ENCODE assay signal across 26 cellular contexts in the genomic region with DNA sequence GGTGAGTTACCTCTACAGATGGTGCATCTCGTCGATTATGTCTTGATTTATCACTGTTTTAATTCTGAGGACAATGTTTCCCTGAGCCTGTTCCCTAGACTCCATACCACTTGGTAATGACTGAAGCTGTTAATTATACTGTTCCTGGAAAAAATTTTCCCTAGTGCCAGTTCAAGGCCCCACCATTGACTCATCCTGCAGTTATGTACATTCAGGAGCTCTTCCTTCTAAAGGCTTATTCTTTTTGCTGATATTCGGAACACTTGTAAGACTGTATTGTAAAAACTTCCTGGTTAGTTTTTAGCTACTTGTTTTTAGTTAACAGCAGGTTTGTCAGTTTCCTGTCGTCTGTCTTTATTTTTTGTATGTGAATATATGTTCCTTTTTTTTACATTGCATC. TPM values are rescaled to one million over a fixed set of nuclear protein-coding genes. Genes with fewer than 3 reads are reported as not detected.
A peak's percentile ranks its signal among the peaks of the same experiment; 100 is the strongest.
DNase-seq lines count a peak whose midpoint lies in the region; ATAC-seq, FAIRE-seq and TF ChIP-seq lines count a peak whose summit lies in the region.
"Had no signal": no experiment of that assay in that cellular context is flagged by ENCODE, and none has a peak within 500 bp of the region (broad histone marks: within the 10 kb centered on the region; RNA-seq: fewer than 3 reads in every experiment).

No MANE protein-coding gene starts in this region.

- no peak for FAIRE-seq in bronchial epithelial cell (lab: Jason Lieb, UNC)
- FAIRE-seq: A549, D721Med, G401.6 had no signal

- H3K27me3 ChIP-seq in bronchial epithelial cell (ENCODE audit: control insufficient read depth, insufficient read depth, low read length) (no peaks in the 10 kb centered on the region), kidney epithelial cell (ENCODE audit: control insufficient read depth, insufficient read depth, low read length) (no peaks in the 10 kb centered on the region)
- H3K27me3 ChIP-seq: BLaER1, esophagus muscularis mucosa, heart left ventricle had no signal

- no peaks in the 10 kb centered on the region for H3K36me3 ChIP-seq in bronchial epithelial cell (ENCODE audit: control insufficient read depth, insufficient read depth, low read length)
- H3K36me3 ChIP-seq in kidney epithelial cell (ENCODE audit: control insufficient read depth, insufficient read depth, low read length), result no peaks in the 10 kb centered on the region
- H3K36me3 ChIP-seq: BLaER1, esophagus muscularis mucosa, heart left ventricle, prostate gland had no signal

- DNase-seq in AG08395 (ENCODE audit: low spot score) (peak; percentile 12), HT1080 (ENCODE audit: low read depth) (peak; percentile 54), bronchial epithelial cell (ENCODE audit: low read depth) (peak; percentile 29), kidney epithelial cell (ENCODE audit: low read depth) (peak; percentile 39)
- no peak for DNase-seq in effector CD4-positive, alpha-beta T cell
- DNase-seq in NK-92 treated with Interleukin-12 subunit alpha and Interleukin-12 subunit beta, amount 100 ng/mL, for 24 hours (lab: John Stamatoyannopoulos, UW), result no peak
- DNase-seq: activated CD4-positive, alpha-beta T cell treated with anti-CD3 and anti-CD28 coated beads, Interleukin-2, amount 50 U/mL, for 4 hours; activated gamma-delta T cell treated with Interleukin-2 at 50 U/mL for 16 hours; amygdala; heart left ventricle; KG1; mucosa of descending colon; MV-4-11; NCI-H187; NCI-H345; NCI-H82; substantia nigra had no signal

- ATAC-seq in HG02840 (IDR thresholded peaks at IDR 0.05; ENCODE audit: low FRiP score, unreplicated experiment) (no peak), HG03469 (IDR thresholded peaks at IDR 0.05; ENCODE audit: unreplicated experiment) (no peak)
- ATAC-seq: A549, heart left ventricle, mucosa of descending colon had no signal

- H3K4me3 ChIP-seq in bronchial epithelial cell (ENCODE audit: low read depth, low read length) (no peak overlapping the region), kidney epithelial cell (ENCODE audit: low read depth, low read length) (no peak overlapping the region)
- H3K4me3 ChIP-seq: A549, BLaER1, esophagus muscularis mucosa, heart left ventricle, mucosa of descending colon, PC-9, prostate gland had no signal

- TF ChIP-seq CTCF in bronchial epithelial cell (IDR thresholded peaks at IDR 0.05; ENCODE audit: insufficient read depth, low read length, severe bottlenecking) (no peak), kidney epithelial cell (IDR thresholded peaks at IDR 0.05; ENCODE audit: insufficient read depth, low read length, poor library complexity, severe bottlenecking) (no peak)

RNA-seq across cellular contexts. Expression of a gene that starts 30.4 kb away (rescaled TPM):
- total RNA-seq in HT1080 (2014; rRNA removed; shearing (Covaris generic)), result 11.9 and 14.4 TPM in 2 replicates
- polyA plus RNA-seq in HT1080 (2015; cell fraction: cytosol; rRNA removed), result 23.1 and 30.3 TPM in 2 replicates
- polyA plus RNA-seq in HT1080 (2015; cell fraction: nucleus; rRNA removed), result 22.1 and 23.6 TPM in 2 replicates
- 11.6 and 14.5 TPM in 2 replicates for total RNA-seq in bronchial epithelial cell
- total RNA-seq in kidney epithelial cell, result 21.6 and 22.3 TPM in 2 replicates

Comparison
In these comparisons a context has a peak if more than half of its experiments do, and no peak if none do; other contexts are left out.
1. DNase-seq: peak in AG08395 (single experiment), HT1080 (single experiment), bronchial epithelial cell (single experiment) and kidney epithelial cell (single experiment); none in effector CD4-positive, alpha-beta T cell (single experiment) and NK-92 treated with Interleukin-12 subunit alpha and Interleukin-12 subunit beta, amount 100 ng/mL, for 24 hours (single experiment).